15 cellular contexts compared by ENCODE assay signal in genomic region chr11:117613521-117613920, GRCh38.
"Had no signal": no experiment of that assay in that cellular context is flagged by ENCODE, and none has a peak within 500 bp of the region (broad histone marks: within the 10 kb centered on the region; RNA-seq: fewer than 3 reads in every experiment).

No MANE protein-coding gene starts in this region.

- H3K9me3 ChIP-seq: breast epithelium, esophagus muscularis mucosa, right lobe of liver had no signal

- H3K27ac ChIP-seq: breast epithelium, esophagus muscularis mucosa, right lobe of liver had no signal

- DNase-seq: activated CD4-positive, alpha-beta memory T cell treated with anti-CD3 and anti-CD28 coated beads for 36 hours; activated gamma-delta T cell; activated T-cell treated with anti-CD3 and anti-CD28 coated beads, Interleukin-2, amount 50 U/mL, for 48 hours; aorta; glutamatergic neuron; naive thymus-derived CD8-positive, alpha-beta T cell; right lobe of liver; stimulated activated CD4-positive, alpha-beta T cell treated with anti-CD3 and anti-CD28 coated beads, Interleukin-12 subunit alpha, Interleukin-12 subunit beta, amount 100 ng/mL, for 4 hours; stimulated activated naive CD4-positive, alpha-beta T cell treated with Interleukin-2 at 50 U/mL for 16 hours; T-helper 9 cell; trophoblast cell had no signal

- H3K36me3 ChIP-seq: breast epithelium, esophagus muscularis mucosa, right lobe of liver had no signal

- H3K27me3 ChIP-seq: breast epithelium, dorsolateral prefrontal cortex, right lobe of liver had no signal

- H3K4me1 ChIP-seq: breast epithelium, esophagus muscularis mucosa, right lobe of liver had no signal

- H3K27ac Mint-ChIP-seq: activated CD4-positive, alpha-beta memory T cell treated with anti-CD3 and anti-CD28 coated beads for 36 hours; naive thymus-derived CD8-positive, alpha-beta T cell had no signal

- H3K4me3 ChIP-seq: breast epithelium, dorsolateral prefrontal cortex, esophagus muscularis mucosa, lung, right lobe of liver had no signal

- ATAC-seq: naive thymus-derived CD8-positive, alpha-beta T cell; right lobe of liver had no signal

- H3K4me1 Mint-ChIP-seq: naive thymus-derived CD8-positive, alpha-beta T cell had no signal

- H3K36me3 Mint-ChIP-seq: activated CD4-positive, alpha-beta memory T cell treated with anti-CD3 and anti-CD28 coated beads for 36 hours; naive thymus-derived CD8-positive, alpha-beta T cell had no signal

- H3K4me3 Mint-ChIP-seq: activated CD4-positive, alpha-beta memory T cell treated with anti-CD3 and anti-CD28 coated beads for 36 hours; naive thymus-derived CD8-positive, alpha-beta T cell had no signal

- H3K9me3 Mint-ChIP-seq: activated CD4-positive, alpha-beta memory T cell treated with anti-CD3 and anti-CD28 coated beads for 36 hours had no signal
